In the genomic region with DNA sequence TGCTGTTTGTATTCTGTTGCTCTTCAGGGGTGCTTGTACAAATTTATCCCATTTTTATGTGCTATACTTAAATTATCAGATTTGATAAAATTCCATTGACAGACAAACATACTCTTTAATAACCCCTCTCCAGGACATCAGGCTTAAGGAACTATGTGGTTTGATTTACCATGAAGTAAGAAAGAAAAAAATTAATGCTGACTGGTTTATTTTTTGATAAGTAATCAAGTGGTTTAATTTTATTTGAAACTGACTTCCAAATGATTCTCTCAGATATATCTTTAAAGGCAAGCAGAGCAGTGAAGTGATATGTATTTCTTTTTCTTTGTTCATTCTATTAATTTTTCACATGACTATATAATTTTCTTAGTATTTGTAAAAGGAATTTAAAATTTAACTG, we compare ENCODE assay signal across 30 cellular contexts.
"Had no signal": no experiment of that assay in that cellular context is flagged by ENCODE, and none has a peak within 500 bp of the region (broad histone marks: within the 10 kb centered on the region; RNA-seq: fewer than 3 reads in every experiment).

No MANE protein-coding gene starts in this region.

- DNase-seq: activated CD4-positive, alpha-beta memory T cell treated with anti-CD3 and anti-CD28 coated beads, Interleukin-2, amount 10 ng/mL, durations not matched to agents 7 days and 5 days; activated CD4-positive, alpha-beta T cell treated with anti-CD3 and anti-CD28 coated beads for 1 hour; activated CD4-positive, alpha-beta T cell treated with anti-CD3 and anti-CD28 coated beads for 36 hours; activated CD4-positive, alpha-beta T cell treated with anti-CD3 and anti-CD28 coated beads for 48 hours; activated CD4-positive, alpha-beta T cell treated with anti-CD3 and anti-CD28 coated beads, Interleukin-2, amount 10 ng/mL, durations not matched to agents 7 days and 5 days; activated CD4-positive, alpha-beta T cell treated with anti-CD3 and anti-CD28 coated beads, Interleukin-2, amount 50 U/mL, for 48 hours; activated CD4-positive, CD25-positive, alpha-beta regulatory T cell; activated CD8-positive, alpha-beta memory T cell treated with anti-CD3 and anti-CD28 coated beads for 24 hours; activated CD8-positive, alpha-beta memory T cell treated with anti-CD3 and anti-CD28 coated beads, Interleukin-2, amount 10 ng/mL, durations not matched to agents 7 days and 5 days; activated CD8-positive, alpha-beta memory T cell treated with anti-CD3 and anti-CD28 coated beads, Interleukin-2, amount 50 U/mL, for 48 hours; activated CD8-positive, alpha-beta T cell treated with anti-CD3 and anti-CD28 coated beads, Interleukin-2, amount 10 ng/mL, durations not matched to agents 7 days and 5 days; activated effector memory CD4-positive, alpha-beta T cell treated with Interleukin-2 at 50 U/mL for 16 hours; activated gamma-delta T cell; activated naive CD4-positive, alpha-beta T cell treated with anti-CD3 and anti-CD28 coated beads, Interleukin-2, amount 10 ng/mL, durations not matched to agents 7 days and 5 days; activated naive CD4-positive, alpha-beta T cell treated with Interleukin-2 at 50 U/mL for 16 hours; activated naive CD8-positive, alpha-beta T cell treated with anti-CD3 and anti-CD28 coated beads, Interleukin-2, amount 10 ng/mL, durations not matched to agents 7 days and 5 days; activated naive CD8-positive, alpha-beta T cell treated with anti-CD3 and anti-CD28 coated beads, Interleukin-2, amount 50 U/mL, for 24 hours; activated T-cell treated with anti-CD3 and anti-CD28 coated beads, Interleukin-2, amount 50 U/mL, for 24 hours; activated T-cell treated with anti-CD3 and anti-CD28 coated beads, Interleukin-2, amount 50 U/mL, for 48 hours; amygdala; anterior cingulate cortex; caudate nucleus; cerebellar nuclear complex; T-helper 17 cell had no signal

- FAIRE-seq: bronchial epithelial cell, TTC549 had no signal

- H3K36me3 ChIP-seq: ascending aorta, cardiac muscle cell had no signal

- H3K27me3 ChIP-seq: ascending aorta, cardiac muscle cell had no signal

- H3K9me3 ChIP-seq: ascending aorta had no signal

- ATAC-seq: activated CD4-positive, alpha-beta T cell treated with anti-CD3 and anti-CD28 coated beads for 36 hours; activated CD4-positive, CD25-positive, alpha-beta regulatory T cell treated with anti-CD3 and anti-CD28 coated beads, Interleukin-2, amount 50 U/mL, for 24 hours; activated CD8-positive, alpha-beta memory T cell treated with anti-CD3 and anti-CD28 coated beads, Interleukin-2, amount 10 ng/mL, durations not matched to agents 7 days and 5 days; activated CD8-positive, alpha-beta T cell treated with anti-CD3 and anti-CD28 coated beads, Interleukin-2, amount 10 ng/mL, durations not matched to agents 7 days and 5 days; activated naive CD8-positive, alpha-beta T cell treated with anti-CD3 and anti-CD28 coated beads, Interleukin-2, amount 50 U/mL, for 24 hours; T-helper 17 cell had no signal

- H3K4me1 ChIP-seq: ascending aorta had no signal

- H3K27ac ChIP-seq: ascending aorta, cardiac muscle cell, VCaP had no signal

- H3K4me3 ChIP-seq: ascending aorta, cardiac muscle cell had no signal
